Comparison of ENCODE assay signal across 25 cellular contexts in the genomic region with DNA sequence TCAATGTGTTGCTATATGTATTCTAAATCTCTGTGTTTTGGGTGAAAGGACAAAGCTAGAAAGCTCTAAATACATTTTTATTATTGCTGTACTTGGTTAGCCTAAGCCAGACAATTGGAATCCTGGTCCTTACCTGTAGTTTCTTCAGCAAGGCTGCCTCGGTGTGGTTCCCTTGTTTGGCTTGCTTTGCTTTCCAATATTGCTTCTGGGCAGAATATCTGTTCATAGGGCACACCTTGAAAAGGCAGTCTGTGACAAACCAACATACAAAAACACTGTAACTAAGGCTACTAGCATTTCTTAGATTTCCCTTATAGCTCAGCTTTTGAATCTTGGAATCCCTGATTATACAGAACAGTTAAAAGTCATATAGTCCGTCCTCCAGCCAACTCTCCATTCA.
DNase-seq lines count a peak whose midpoint lies in the region; ATAC-seq, FAIRE-seq and TF ChIP-seq lines count a peak whose summit lies in the region.
"Had no signal": no experiment of that assay in that cellular context is flagged by ENCODE, and none has a peak within 500 bp of the region (broad histone marks: within the 10 kb centered on the region; RNA-seq: fewer than 3 reads in every experiment).

No MANE protein-coding gene starts in this region.

- H3K79me2 ChIP-seq in GM23338 (replicated peaks; ENCODE audit: insufficient read depth), result peaks cover 30% of the 10 kb centered on the region
- H3K79me2 ChIP-seq in HepG2 (ENCODE audit: insufficient read depth, low read length), result peaks cover 49% of the 10 kb centered on the region

- H3K36me3 Mint-ChIP-seq in GM23338 (ENCODE audit: low read depth), result no peaks in the 10 kb centered on the region

- H3K79me1 ChIP-seq in neuronal stem cell (ENCODE audit: low read depth, low read length), result no peaks in the 10 kb centered on the region

- no peak overlapping the region for H4K8ac ChIP-seq in neuronal stem cell (ENCODE audit: low read depth, low read length)

- no peak for FAIRE-seq in HepG2 (lab: Jason Lieb, UNC)

- no peak overlapping the region for H3K18ac ChIP-seq in neuronal stem cell (ENCODE audit: low read length)

- CTCF ChIA-PET in HepG2 (lab: Yijun Ruan, JAX; ENCODE audit: low intra/inter-chr PET ratio, low total read pairs), result no interaction called here

- H3K36me3 ChIP-seq in GM23338 (ENCODE audit: insufficient read depth) (no peaks in the 10 kb centered on the region), esophagus (ENCODE audit: control insufficient read depth in 2 of 2, insufficient read depth in 2 of 2, low read length in 1 of 2) (peaks cover 0 to under 1% of the 10 kb centered on the region in 2 donors), HepG2 (replicated peaks in 1 of 2; ENCODE audit: control insufficient read depth in 1 of 2, insufficient read depth in 2 of 2, low read length in 2 of 2) (peaks cover 7 to 51% of the 10 kb centered on the region in 2 experiments), suprapubic skin (no peaks in the 10 kb centered on the region), neuronal stem cell (replicated peaks in 1 of 2; ENCODE audit: control insufficient read depth in 2 of 2, insufficient read depth in 2 of 2, low read length in 2 of 2) (no peaks in the 10 kb centered on the region)
- H3K36me3 ChIP-seq: SJSA1 had no signal

- H3K27ac ChIP-seq in GM23338 (ENCODE audit: low read depth) (0 out of 2 replicates have a peak overlapping the region, but pooled peaks have one; percentile 16), esophagus (ENCODE audit: low read depth in 2 of 2, low read length in 1 of 2) (peak overlapping the region; percentile 38 to 63), HepG2 (ENCODE audit: extremely low read length, insufficient read depth, low read length) (no peak overlapping the region), suprapubic skin (peak overlapping the region; percentile 57), neuronal stem cell (replicated peaks; ENCODE audit: low read length) (no peak overlapping the region)
- H3K27ac ChIP-seq: C4-2B, GM23248 had no signal

- no peaks in the 10 kb centered on the region for H3F3A ChIP-seq in GM23338 (replicated peaks; ENCODE audit: low read depth)

- no peak overlapping the region for H2BK12ac ChIP-seq in neuronal stem cell (ENCODE audit: low read length)

- H3K4ac ChIP-seq in neuronal stem cell (ENCODE audit: low read length), result no peak overlapping the region

- no peak overlapping the region for H2AK5ac ChIP-seq in neuronal stem cell (ENCODE audit: low read depth, low read length)

- no peaks in the 10 kb centered on the region for H3K9me3 Mint-ChIP-seq in GM23338
- H3K9me3 Mint-ChIP-seq: H9 had no signal

- no TSS peak for BruUV-seq in HepG2 (replicated peaks; lab: Mats Ljungman, UMichigan)

- intact Hi-C loops in HepG2 (cut with micrococcal nuclease; ENCODE audit: unreplicated experiment), result no loop called here

- no peak for TF ChIP-seq CTCF in GM23338 (conservative IDR thresholded peaks at IDR 0.05; ENCODE audit: low read depth in 2 of 2)
- TF ChIP-seq CTCF in HepG2 (CRISPR knock-in tag; IDR thresholded peaks at IDR 0.05), result no peak
- no peak for TF ChIP-seq CTCF in suprapubic skin (IDR thresholded peaks at IDR 0.05)

- H3K4me2 ChIP-seq in GM23338, result no peak overlapping the region
- no peak overlapping the region for H3K4me2 ChIP-seq in HepG2 (ENCODE audit: low read depth, low read length)
- H3K4me2 ChIP-seq in neuronal stem cell (ENCODE audit: insufficient read depth, low read length, poor library complexity, severe bottlenecking), result no peak overlapping the region

- H3K4me1 ChIP-seq in GM23338 (ENCODE audit: insufficient read depth) (peaks cover 20% of the 10 kb centered on the region), esophagus (ENCODE audit: control insufficient read depth in 2 of 2, insufficient read depth in 2 of 2, low read length in 1 of 2) (peaks cover 0 to 2% of the 10 kb centered on the region in 2 donors), HepG2 (ENCODE audit: insufficient read depth, low read length) (peaks cover 55% of the 10 kb centered on the region), suprapubic skin (peaks cover 36% of the 10 kb centered on the region), neuronal stem cell (ENCODE audit: control insufficient read depth in 2 of 2, insufficient read depth in 1 of 2, low read depth in 1 of 2, low read length in 2 of 2) (no peaks in the 10 kb centered on the region)

- H4K20me1 ChIP-seq in GM23338 (replicated peaks; ENCODE audit: insufficient read depth) (0 out of 2 replicates have a peak, but pooled peaks cover 5% of the 10 kb centered on the region), HepG2 (ENCODE audit: insufficient read depth, low read length) (no peaks in the 10 kb centered on the region)

- WGBS in esophagus, 2 donors, result 59 to 62% methylated on average over 2 of the region's 2 CpGs
- WGBS in HepG2 (ENCODE audit: low lambda C conversion rate), result 95% methylated on average over 2 of the region's 2 CpGs
- WGBS in suprapubic skin, result 63% methylated on average over 2 of the region's 2 CpGs
- no CpG with 5 or more reads among the region's 2 CpGs for WGBS in neuronal stem cell (ENCODE audit: extremely low coverage in 2 of 2, insufficient read length in 2 of 2, insufficient replicate concordance in 1 of 2), 2 donors

- no peak overlapping the region for H2BK15ac ChIP-seq in neuronal stem cell (ENCODE audit: low read length)

- DNase-seq in GM23338 (ENCODE audit: low spot score) (no peak), HepG2 (ENCODE audit: low spot score) (no peak), suprapubic skin (ENCODE audit: low spot score in 2 of 2) (no peak), GDM1 (lab: John Stamatoyannopoulos, UW) (no peak), neuronal stem cell (ENCODE audit: low spot score) (no peak)
- DNase-seq: DMS153; DND-41; GM23248; H9; IMR-90; KG1; MM.1S; NCI-H1694; NCI-H2029 treated with DMSO at 0.1 percent for 48 hours; NCI-H446 treated with DMSO at 0.1 percent for 48 hours; NCI-H526; NCI-H82; NK-92 treated with Interleukin-12 subunit alpha and Interleukin-12 subunit beta, amount 100 ng/mL, for 24 hours; Right ventricle myocardium superior; RPMI8226 had no signal

- in situ Hi-C loops in HepG2 (cut with HindIII; ENCODE audit: extremely low pct_ligation_motif_present, low pct_unique_long_range_greater_than_20kb), result no loop called here

- H2BK120ac ChIP-seq in neuronal stem cell (ENCODE audit: low read depth, low read length), result no peak overlapping the region

- TF ChIP-seq POLR2A in HepG2 (IDR thresholded peaks at IDR 0.05; ENCODE audit: insufficient read depth in 1 of 2, low read depth in 2 of 2, low read length in 2 of 2) (no peak), suprapubic skin (IDR thresholded peaks at IDR 0.05) (no peak)

- TF ChIP-seq EP300 in HepG2 (IDR thresholded peaks at IDR 0.05; ENCODE audit: low read depth in 2 of 2, low read length in 2 of 2) (no peak), HepG2 (CRISPR knock-in tag; IDR thresholded peaks at IDR 0.05; ENCODE audit: borderline replicate concordance) (no peak), suprapubic skin (IDR thresholded peaks at IDR 0.05) (no peak)

- no peaks in the 10 kb centered on the region for H3K9me3 ChIP-seq in esophagus (ENCODE audit: control insufficient read depth in 2 of 2, insufficient read depth in 1 of 2, low read depth in 1 of 2, low read length in 1 of 2)
- H3K9me3 ChIP-seq in HepG2 (ENCODE audit: low read length), result no peaks in the 10 kb centered on the region
- no peaks in the 10 kb centered on the region for H3K9me3 ChIP-seq in suprapubic skin
- H3K9me3 ChIP-seq in neuronal stem cell (replicated peaks in 1 of 2; ENCODE audit: control insufficient read depth in 2 of 2, insufficient read depth in 1 of 2, low read depth in 1 of 2, low read length in 2 of 2), result no peaks in the 10 kb centered on the region
- H3K9me3 ChIP-seq: SJSA1 had no signal

- H3K4me3 Mint-ChIP-seq in GM23338, result no peak overlapping the region
- H3K4me3 Mint-ChIP-seq: B cell, H9 had no signal

- H3K27me3 ChIP-seq in GM23338 (ENCODE audit: insufficient read depth) (no peaks in the 10 kb centered on the region), esophagus (ENCODE audit: control insufficient read depth in 1 of 2, insufficient read depth in 2 of 2, low read length in 2 of 2) (no peaks in the 10 kb centered on the region), HepG2 (ENCODE audit: control insufficient read depth in 1 of 2, insufficient read depth in 2 of 2, low read length in 2 of 2) (no peaks in the 10 kb centered on the region), suprapubic skin (no peaks in the 10 kb centered on the region), neuronal stem cell (ENCODE audit: control insufficient read depth in 3 of 3, insufficient read depth in 3 of 3, low read depth in 1 of 3, low read length in 3 of 3) (no peaks in the 10 kb centered on the region)
- H3K27me3 ChIP-seq: SJSA1 had no signal

- H3K4me3 ChIP-seq in GM23338 (no peak overlapping the region), esophagus (ENCODE audit: low read depth in 1 of 2, low read length in 2 of 2) (no peak overlapping the region), HepG2 (replicated peaks in 1 of 3; ENCODE audit: insufficient read depth in 1 of 3, low read depth in 2 of 3, low read length in 3 of 3) (no peak overlapping the region), suprapubic skin (no peak overlapping the region), neuronal stem cell (ENCODE audit: low read length in 2 of 2) (no peak overlapping the region)
- H3K4me3 ChIP-seq: GM23248, SJSA1 had no signal

- no peak for TF ChIP-seq RAD21 in HepG2 (CRISPR knock-in tag; IDR thresholded peaks at IDR 0.05)

- POLR2A ChIA-PET in HepG2 (lab: Yijun Ruan, JAX), result no interaction called here

- no peak overlapping the region for H3K23ac ChIP-seq in neuronal stem cell (ENCODE audit: low read depth, low read length, poor library complexity)

- no peaks in the 10 kb centered on the region for H3K27me3 Mint-ChIP-seq in GM23338 (ENCODE audit: insufficient read depth, low read depth, poor library complexity)
- H3K27me3 Mint-ChIP-seq: B cell had no signal

- no peaks in the 10 kb centered on the region for H3K9me2 ChIP-seq in GM23338 (ENCODE audit: insufficient read depth)

- no peak overlapping the region for H3K14ac ChIP-seq in neuronal stem cell (ENCODE audit: low read length)

- H3K4me1 Mint-ChIP-seq in GM23338, result peaks cover 16% of the 10 kb centered on the region; the same call in 2 of the 3 replicates

- H3K9ac ChIP-seq in HepG2 (ENCODE audit: insufficient read depth, low read depth, low read length) (no peak overlapping the region), neuronal stem cell (ENCODE audit: low read depth, low read length, poor library complexity) (no peak overlapping the region)
- H3K9ac ChIP-seq: GM23248 had no signal

- ATAC-seq in GM23338 (no peak), HepG2 (no peak), HG03342 (IDR thresholded peaks at IDR 0.05; ENCODE audit: unreplicated experiment) (no peak)

- H4K91ac ChIP-seq in neuronal stem cell (ENCODE audit: low read depth, low read length, poor library complexity), result no peak overlapping the region

- no peak overlapping the region for H2BK5ac ChIP-seq in neuronal stem cell (ENCODE audit: low read length)

- no peak overlapping the region for H3K27ac Mint-ChIP-seq in GM23338
- H3K27ac Mint-ChIP-seq: B cell had no signal

- H2AFZ ChIP-seq in GM23338 (no peak overlapping the region), HepG2 (ENCODE audit: low read length) (no peak overlapping the region), neuronal stem cell (ENCODE audit: low read length) (no peak overlapping the region)
- H2AFZ ChIP-seq: GM23248 had no signal

TF ChIP-seq in GM23338, 12 proteins besides CTCF, POLR2A, EP300 and RAD21 (continues in another document):
- TF ChIP-seq STAT1 (IDR thresholded peaks at IDR 0.05; ENCODE audit: unreplicated experiment), result no peak

Comparison
In these comparisons a context has a peak if more than half of its experiments do, and no peak if none do; other contexts are left out.
1. H3K27ac ChIP-seq: peak in GM23338 (single experiment), esophagus (2 of 2) and suprapubic skin (single experiment); none in HepG2 (single experiment) and neuronal stem cell (single experiment).